ENCODE assay signal across 15 cellular contexts in genomic region chr1:94892604-94893280, GRCh38.
"Had no signal": no experiment of that assay in that cellular context is flagged by ENCODE, and none has a peak within 500 bp of the region (broad histone marks: within the 10 kb centered on the region; RNA-seq: fewer than 3 reads in every experiment).

No MANE protein-coding gene starts in this region.

- DNase-seq: activated CD4-positive, alpha-beta memory T cell treated with anti-CD3 and anti-CD28 coated beads, Interleukin-2, amount 10 ng/mL, durations not matched to agents 7 days and 5 days; activated CD4-positive, alpha-beta T cell treated with anti-CD3 and anti-CD28 coated beads for 36 hours; activated naive CD8-positive, alpha-beta T cell treated with anti-CD3 and anti-CD28 coated beads, Interleukin-2, amount 10 ng/mL, durations not matched to agents 7 days and 5 days; activated T-cell treated with anti-CD3 and anti-CD28 coated beads, Interleukin-2, amount 50 U/mL, for 72 hours; anterior cingulate cortex; dorsolateral prefrontal cortex; left ventricle myocardium superior; mesenchymal stem cell; posterior cingulate gyrus; right cardiac atrium; tibial artery had no signal

- ATAC-seq: activated CD4-positive, alpha-beta T cell treated with anti-CD3 and anti-CD28 coated beads for 36 hours; activated T-cell treated with anti-CD3 and anti-CD28 coated beads, Interleukin-2, amount 50 U/mL, for 72 hours; gastroesophageal sphincter; left ventricle myocardium superior; right cardiac atrium; stimulated activated memory B cell treated with anti-CD40 and anti-IgM and Interleukin-4, amounts not matched to agents 10 μg/mL and 1 μg/mL and 100 μg/mL, for 72 hours had no signal

- H3K9me3 ChIP-seq: breast epithelium, gastroesophageal sphincter, tibial artery, vagina had no signal

- H3K4me1 ChIP-seq: breast epithelium, tibial artery, vagina had no signal

- H3K27ac ChIP-seq: breast epithelium, gastroesophageal sphincter, tibial artery, vagina had no signal

- H3K4me3 ChIP-seq: breast epithelium, dorsolateral prefrontal cortex, gastroesophageal sphincter, tibial artery, vagina had no signal

- H3K27me3 ChIP-seq: breast epithelium, dorsolateral prefrontal cortex, gastroesophageal sphincter, tibial artery, vagina had no signal
